8 cellular contexts compared by ENCODE assay signal in genomic region chr19:54179921-54180452, GRCh38. TPM values are rescaled to one million over a fixed set of nuclear protein-coding genes. Genes with fewer than 3 reads are reported as not detected.
DNase-seq lines count a peak whose midpoint lies in the region; ATAC-seq, FAIRE-seq and TF ChIP-seq lines count a peak whose summit lies in the region.

No MANE protein-coding gene starts in this region.

- no peak for TF ChIP-seq POLR2A in H54 (IDR thresholded peaks at IDR 0.05; ENCODE audit: low read depth, low read length)

- no peaks in the 10 kb centered on the region for H3K36me3 Mint-ChIP-seq in natural killer cell

- TF ChIP-seq CTCF in natural killer cell (IDR thresholded peaks at IDR 0.05), result no peak

- no peaks in the 10 kb centered on the region for H3K27me3 Mint-ChIP-seq in natural killer cell (ENCODE audit: low read depth in 2 of 2)

- no peaks in the 10 kb centered on the region for H3K9me3 Mint-ChIP-seq in natural killer cell

- intact Hi-C loops in natural killer cell (cut with micrococcal nuclease), result no loop called here

- FAIRE-seq in H54 (lab: Jason Lieb, UNC), result no peak

- H3K4me3 Mint-ChIP-seq in natural killer cell, result no peak overlapping the region

- DNase-seq in DMS153 treated with DMSO at 0.1 percent for 48 hours (lab: John Stamatoyannopoulos, UW; ENCODE audit: unreplicated experiment) (peak; percentile 89), NCI-H2107 treated with DMSO at 0.1 percent for 48 hours (lab: John Stamatoyannopoulos, UW; ENCODE audit: unreplicated experiment) (peak; percentile 74), dermis blood vessel endothelial cell (peak; percentile 87), mucosa of gallbladder (ENCODE audit: low spot score) (peak; percentile 54), natural killer cell (no peak), H54 (ENCODE audit: insufficient read length, low spot score) (no peak)
- DNase-seq in activated CD4-positive, alpha-beta T cell treated with anti-CD3 and anti-CD28 coated beads, Interleukin-2, amount 50 U/mL, for 1 hour, result no peak

- H3K27ac Mint-ChIP-seq in natural killer cell, result no peak overlapping the region

- no peaks in the 10 kb centered on the region for H3K4me1 Mint-ChIP-seq in natural killer cell

- ATAC-seq in natural killer cell (no peak), GM21367 (IDR thresholded peaks at IDR 0.05; ENCODE audit: unreplicated experiment) (no peak)

RNA-seq across cellular contexts. Expression of gene TMC4, which starts 7.0 kb away (rescaled TPM):
- 0.14 and 0.68 TPM in 2 replicates for total RNA-seq in dermis blood vessel endothelial cell
- 198 TPM for total RNA-seq in mucosa of gallbladder
- total RNA-seq in natural killer cell, result 1 to 10 TPM; 7.2 to 8.2 (median 7.5) TPM

RNA-seq across cellular contexts. Expression of gene MBOAT7, which starts 9.4 kb away (rescaled TPM):
- 33.5 and 50.1 TPM in 2 replicates for total RNA-seq in dermis blood vessel endothelial cell
- 263 TPM for total RNA-seq in mucosa of gallbladder
- 10 to 100 TPM; 24.1 to 53.9 (median 31.2) TPM for total RNA-seq in natural killer cell

RNA-seq across cellular contexts. Expression of gene TSEN34, which starts 11.1 kb away (rescaled TPM):
- total RNA-seq in dermis blood vessel endothelial cell, result 71.8 and 78.3 TPM in 2 replicates
- total RNA-seq in mucosa of gallbladder, result 62.6 TPM
- total RNA-seq in natural killer cell, result 10 to 100 TPM; 11.5 to 16.7 (median 13.5) TPM

RNA-seq across cellular contexts. Expression of gene LENG1, which starts 20.5 kb away (rescaled TPM):
- 6.8 and 7.8 TPM in 2 replicates for total RNA-seq in dermis blood vessel endothelial cell
- 12.7 TPM for total RNA-seq in mucosa of gallbladder
- 1 to 10 TPM; 8.3 to 9.4 (median 9.1) TPM for total RNA-seq in natural killer cell

RNA-seq across cellular contexts. Expression of gene RPS9, which starts 20.7 kb away (rescaled TPM):
- 1,481 and 2,291 TPM in 2 replicates for total RNA-seq in dermis blood vessel endothelial cell
- 1,008 TPM for total RNA-seq in mucosa of gallbladder
- 100 to 1,000 TPM; 617 to 958 (median 906) TPM for total RNA-seq in natural killer cell

Comparison
In these comparisons a context has a peak if more than half of its experiments do, and no peak if none do; other contexts are left out.
1. DNase-seq: peak in DMS153 treated with DMSO at 0.1 percent for 48 hours (single experiment), NCI-H2107 treated with DMSO at 0.1 percent for 48 hours (single experiment), dermis blood vessel endothelial cell (single experiment) and mucosa of gallbladder (single experiment); none in activated CD4-positive, alpha-beta T cell treated with anti-CD3 and anti-CD28 coated beads, Interleukin-2, amount 50 U/mL, for 1 hour (single experiment), natural killer cell (single experiment) and H54 (single experiment).
2. RNA of gene TMC4, which starts 7.0 kb away (total RNA-seq): 198 TPM in mucosa of gallbladder (single experiment); 7.2 to 8.2 TPM in natural killer cell and 0.14 to 0.68 TPM in dermis blood vessel endothelial cell; every median in the first group is over 10 times any median in the second.